32 cellular contexts compared by ENCODE assay signal in the genomic region with DNA sequence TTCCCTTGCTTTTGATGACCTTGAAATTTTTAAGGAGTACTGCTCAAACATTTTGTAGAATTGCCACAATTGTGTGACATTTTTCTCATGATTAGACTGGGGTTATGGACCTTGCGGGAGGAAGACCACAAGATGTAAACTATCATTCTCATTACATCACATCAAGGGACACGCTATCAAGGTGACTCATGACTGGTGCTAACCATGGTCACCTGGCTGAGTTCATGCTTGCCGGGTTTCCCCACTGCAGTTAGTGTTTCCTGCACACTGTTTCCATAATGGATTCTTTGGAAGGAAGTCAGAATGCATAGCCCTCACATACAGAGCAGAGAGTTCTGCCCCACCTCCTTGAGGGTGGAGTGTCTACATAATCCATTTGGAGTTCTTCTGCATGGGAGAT. TPM values are rescaled to one million over a fixed set of nuclear protein-coding genes. Genes with fewer than 3 reads are reported as not detected.
"Had no signal": no experiment of that assay in that cellular context is flagged by ENCODE, and none has a peak within 500 bp of the region (broad histone marks: within the 10 kb centered on the region; RNA-seq: fewer than 3 reads in every experiment).

No MANE protein-coding gene starts in this region.

- H3K27me3 Mint-ChIP-seq: activated T-helper 17 cell treated with anti-CD3 and anti-CD28 coated beads, Interleukin-2, amount 50 U/mL, for 72 hours had no signal

- H3K36me3 Mint-ChIP-seq: activated naive CD4-positive, alpha-beta T cell treated with anti-CD3 and anti-CD28 coated beads, Interleukin-2, amount 50 U/mL, for 72 hours had no signal

- H3K4me3 Mint-ChIP-seq: activated CD4-positive, alpha-beta T cell treated with anti-CD3 and anti-CD28 coated beads, Interleukin-2, amount 10 ng/mL, durations not matched to agents 24 days and 14 days; activated naive CD4-positive, alpha-beta T cell treated with anti-CD3 and anti-CD28 coated beads for 36 hours; activated T-cell treated with anti-CD3 and anti-CD28 coated beads, Interleukin-2, amount 50 U/mL, for 72 hours; activated T-helper 17 cell treated with anti-CD3 and anti-CD28 coated beads, Interleukin-2, amount 50 U/mL, for 72 hours had no signal

- H3K4me1 Mint-ChIP-seq: activated CD4-positive, alpha-beta T cell treated with anti-CD3 and anti-CD28 coated beads, Interleukin-2, amount 10 ng/mL, durations not matched to agents 24 days and 14 days; activated T-helper 17 cell treated with anti-CD3 and anti-CD28 coated beads, Interleukin-2, amount 50 U/mL, for 72 hours had no signal

- H3K9me3 Mint-ChIP-seq: activated CD4-positive, alpha-beta T cell treated with anti-CD3 and anti-CD28 coated beads, Interleukin-2, amount 10 ng/mL, durations not matched to agents 24 days and 14 days; activated naive CD4-positive, alpha-beta T cell treated with anti-CD3 and anti-CD28 coated beads, Interleukin-2, amount 50 U/mL, for 72 hours; activated T-cell treated with anti-CD3 and anti-CD28 coated beads, Interleukin-2, amount 50 U/mL, for 72 hours; activated T-helper 17 cell treated with anti-CD3 and anti-CD28 coated beads, Interleukin-2, amount 50 U/mL, for 72 hours had no signal

- DNase-seq: activated CD4-positive, alpha-beta T cell treated with anti-CD3 and anti-CD28 coated beads for 1 hour; activated CD4-positive, alpha-beta T cell treated with anti-CD3 and anti-CD28 coated beads, Interleukin-2, amount 10 ng/mL, durations not matched to agents 24 days and 14 days; activated CD4-positive, alpha-beta T cell treated with anti-CD3 and anti-CD28 coated beads, Interleukin-2, amount 50 U/mL, for 48 hours; activated CD4-positive, CD25-positive, alpha-beta regulatory T cell; activated gamma-delta T cell; activated naive CD4-positive, alpha-beta T cell treated with anti-CD3 and anti-CD28 coated beads for 36 hours; activated T-cell treated with anti-CD3 and anti-CD28 coated beads, Interleukin-2, amount 50 U/mL, for 1 hour; activated T-cell treated with anti-CD3 and anti-CD28 coated beads, Interleukin-2, amount 50 U/mL, for 72 hours; body of pancreas; cerebellar nuclear complex; NCI-H1105 treated with DMSO at 0.1 percent for 48 hours; NCI-H1436; NCI-H1694; NCI-H1930; NCI-H2081 treated with DMSO at 0.1 percent for 48 hours; NCI-H345; NCI-H524 treated with DMSO at 0.1 percent for 48 hours; SIG-M5; T-helper 1 cell; T-helper 2 cell; T-helper 9 cell had no signal

- ATAC-seq: activated naive CD4-positive, alpha-beta T cell treated with anti-CD3 and anti-CD28 coated beads, Interleukin-2, amount 50 U/mL, for 72 hours; activated T-cell treated with anti-CD3 and anti-CD28 coated beads, Interleukin-2, amount 50 U/mL, for 72 hours; activated T-helper 17 cell treated with anti-CD3 and anti-CD28 coated beads, Interleukin-2, amount 50 U/mL, for 72 hours; body of pancreas; Panc1; Right ventricle myocardium inferior; SK-N-SH treated with all-trans-retinoic acid at 6 μM for 48 hours had no signal

- H3K27ac Mint-ChIP-seq: activated CD4-positive, alpha-beta T cell treated with anti-CD3 and anti-CD28 coated beads, Interleukin-2, amount 10 ng/mL, durations not matched to agents 24 days and 14 days; activated naive CD4-positive, alpha-beta T cell treated with anti-CD3 and anti-CD28 coated beads for 36 hours; activated naive CD4-positive, alpha-beta T cell treated with anti-CD3 and anti-CD28 coated beads, Interleukin-2, amount 50 U/mL, for 72 hours; activated T-cell treated with anti-CD3 and anti-CD28 coated beads, Interleukin-2, amount 50 U/mL, for 72 hours; activated T-helper 17 cell treated with anti-CD3 and anti-CD28 coated beads, Interleukin-2, amount 50 U/mL, for 72 hours had no signal

- FAIRE-seq: astrocyte had no signal

RNA-seq across cellular contexts. Expression of gene MC2R, which starts 6.2 kb away (rescaled TPM):
- total RNA-seq: activated CD4-positive, alpha-beta T cell treated with anti-CD3 and anti-CD28 coated beads, Interleukin-2, amount 10 ng/mL, durations not matched to agents 24 days and 14 days; activated CD8-positive, alpha-beta memory T cell treated with anti-CD3 and anti-CD28 coated beads for 36 hours; activated naive CD4-positive, alpha-beta T cell treated with anti-CD3 and anti-CD28 coated beads for 36 hours; activated naive CD4-positive, alpha-beta T cell treated with anti-CD3 and anti-CD28 coated beads, Interleukin-2, amount 50 U/mL, for 72 hours; activated T-cell treated with anti-CD3 and anti-CD28 coated beads, Interleukin-2, amount 50 U/mL, for 72 hours; activated T-helper 17 cell treated with anti-CD3 and anti-CD28 coated beads, Interleukin-2, amount 50 U/mL, for 72 hours; astrocyte; body of pancreas; breast epithelium; MCF 10A; NCI-H460; Right ventricle myocardium inferior; SK-MEL-5 had no signal
